In the genomic region with DNA sequence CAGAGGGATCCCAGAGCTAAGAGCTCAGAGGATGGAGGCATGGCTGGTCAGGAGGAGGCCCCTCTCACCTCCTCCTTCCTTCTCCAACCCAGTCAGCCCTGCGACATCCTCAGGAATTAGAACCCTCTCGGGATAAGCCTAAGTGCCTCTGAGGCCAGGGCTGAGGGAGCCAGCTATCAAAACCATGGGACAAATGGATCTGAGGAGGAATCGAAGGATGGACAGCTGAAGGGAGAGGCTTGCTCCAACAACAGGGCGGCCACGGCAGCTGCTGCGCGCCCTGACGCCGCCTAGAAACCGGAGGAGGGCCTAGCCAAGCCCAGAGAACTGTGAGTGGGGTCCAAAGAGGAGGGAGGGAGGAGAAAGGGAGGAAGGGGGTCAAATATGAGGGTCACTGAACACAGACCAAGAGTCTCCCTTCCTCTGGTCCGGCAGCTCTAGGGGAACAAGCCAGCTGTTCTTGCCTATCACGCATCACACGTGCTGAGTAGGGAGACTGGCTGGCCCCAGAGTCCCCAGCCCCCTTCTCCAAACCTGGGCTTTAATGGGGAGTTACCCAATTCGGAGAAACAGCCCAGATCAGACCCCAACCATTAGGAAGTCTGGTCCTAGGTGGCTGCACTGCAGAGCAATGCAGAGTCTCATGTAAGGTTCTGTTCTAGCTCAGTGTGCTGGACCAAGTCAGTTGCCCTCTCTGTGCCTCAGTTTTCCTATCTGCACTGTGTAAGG, we compare ENCODE assay signal across 3 cellular contexts.
TF ChIP-seq lines count a peak whose summit lies in the region.

No MANE protein-coding gene starts in this region.

TF ChIP-seq in SK-N-SH treated with all-trans-retinoic acid at 6 μM for 48 hours, 23 proteins besides CTCF, POLR2A, EP300 and RAD21 (continues in another document):
- TF ChIP-seq TOX (CRISPR knock-in tag; IDR thresholded peaks at IDR 0.05; ENCODE audit: borderline replicate concordance) (no peak), ZNF565 (CRISPR knock-in tag; conservative IDR thresholded peaks at IDR 0.05; ENCODE audit: low read depth) (no peak), GLIS3 (CRISPR knock-in tag; IDR thresholded peaks at IDR 0.05) (no peak), SNAI2 (CRISPR knock-in tag; IDR thresholded peaks at IDR 0.05) (no peak), OSR1 (CRISPR knock-in tag; IDR thresholded peaks at IDR 0.05) (no peak), ZNF8 (CRISPR knock-in tag; IDR thresholded peaks at IDR 0.05) (no peak), ZC3H10 (CRISPR knock-in tag; IDR thresholded peaks at IDR 0.05) (no peak), ARNTL (CRISPR knock-in tag; IDR thresholded peaks at IDR 0.05; ENCODE audit: borderline replicate concordance, low read depth) (no peak), TCF4 (CRISPR knock-in tag; IDR thresholded peaks at IDR 0.05; ENCODE audit: borderline replicate concordance) (no peak), RARB (CRISPR knock-in tag; IDR thresholded peaks at IDR 0.05) (no peak)
- TF ChIP-seq, protein P1, sequence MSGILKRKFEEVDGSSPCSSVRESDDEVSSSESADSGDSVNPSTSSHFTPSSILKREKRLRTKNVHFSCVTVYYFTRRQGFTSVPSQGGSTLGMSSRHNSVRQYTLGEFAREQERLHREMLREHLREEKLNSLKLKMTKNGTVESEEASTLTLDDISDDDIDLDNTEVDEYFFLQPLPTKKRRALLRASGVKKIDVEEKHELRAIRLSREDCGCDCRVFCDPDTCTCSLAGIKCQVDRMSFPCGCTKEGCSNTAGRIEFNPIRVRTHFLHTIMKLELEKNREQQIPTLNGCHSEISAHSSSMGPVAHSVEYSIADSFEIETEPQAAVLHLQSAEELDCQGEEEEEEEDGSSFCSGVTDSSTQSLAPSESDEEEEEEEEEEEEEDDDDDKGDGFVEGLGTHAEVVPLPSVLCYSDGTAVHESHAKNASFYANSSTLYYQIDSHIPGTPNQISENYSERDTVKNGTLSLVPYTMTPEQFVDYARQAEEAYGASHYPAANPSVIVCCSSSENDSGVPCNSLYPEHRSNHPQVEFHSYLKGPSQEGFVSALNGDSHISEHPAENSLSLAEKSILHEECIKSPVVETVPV (CRISPR knock-in tag; IDR thresholded peaks at IDR 0.05) = no peak
- TF ChIP-seq, protein P2, sequence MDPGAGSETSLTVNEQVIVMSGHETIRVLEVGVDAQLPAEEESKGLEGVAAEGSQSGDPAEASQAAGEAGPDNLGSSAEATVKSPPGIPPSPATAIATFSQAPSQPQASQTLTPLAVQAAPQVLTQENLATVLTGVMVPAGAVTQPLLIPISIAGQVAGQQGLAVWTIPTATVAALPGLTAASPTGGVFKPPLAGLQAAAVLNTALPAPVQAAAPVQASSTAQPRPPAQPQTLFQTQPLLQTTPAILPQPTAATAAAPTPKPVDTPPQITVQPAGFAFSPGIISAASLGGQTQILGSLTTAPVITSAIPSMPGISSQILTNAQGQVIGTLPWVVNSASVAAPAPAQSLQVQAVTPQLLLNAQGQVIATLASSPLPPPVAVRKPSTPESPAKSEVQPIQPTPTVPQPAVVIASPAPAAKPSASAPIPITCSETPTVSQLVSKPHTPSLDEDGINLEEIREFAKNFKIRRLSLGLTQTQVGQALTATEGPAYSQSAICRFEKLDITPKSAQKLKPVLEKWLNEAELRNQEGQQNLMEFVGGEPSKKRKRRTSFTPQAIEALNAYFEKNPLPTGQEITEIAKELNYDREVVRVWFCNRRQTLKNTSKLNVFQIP (CRISPR knock-in tag; IDR thresholded peaks at IDR 0.05; ENCODE audit: borderline replicate concordance, low read depth) = no peak
- TF ChIP-seq, protein P3, sequence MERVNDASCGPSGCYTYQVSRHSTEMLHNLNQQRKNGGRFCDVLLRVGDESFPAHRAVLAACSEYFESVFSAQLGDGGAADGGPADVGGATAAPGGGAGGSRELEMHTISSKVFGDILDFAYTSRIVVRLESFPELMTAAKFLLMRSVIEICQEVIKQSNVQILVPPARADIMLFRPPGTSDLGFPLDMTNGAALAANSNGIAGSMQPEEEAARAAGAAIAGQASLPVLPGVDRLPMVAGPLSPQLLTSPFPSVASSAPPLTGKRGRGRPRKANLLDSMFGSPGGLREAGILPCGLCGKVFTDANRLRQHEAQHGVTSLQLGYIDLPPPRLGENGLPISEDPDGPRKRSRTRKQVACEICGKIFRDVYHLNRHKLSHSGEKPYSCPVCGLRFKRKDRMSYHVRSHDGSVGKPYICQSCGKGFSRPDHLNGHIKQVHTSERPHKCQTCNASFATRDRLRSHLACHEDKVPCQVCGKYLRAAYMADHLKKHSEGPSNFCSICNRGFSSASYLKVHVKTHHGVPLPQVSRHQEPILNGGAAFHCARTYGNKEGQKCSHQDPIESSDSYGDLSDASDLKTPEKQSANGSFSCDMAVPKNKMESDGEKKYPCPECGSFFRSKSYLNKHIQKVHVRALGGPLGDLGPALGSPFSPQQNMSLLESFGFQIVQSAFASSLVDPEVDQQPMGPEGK (CRISPR knock-in tag; IDR thresholded peaks at IDR 0.05; ENCODE audit: borderline replicate concordance) = no peak

TF ChIP-seq in SK-N-SH, 30 proteins besides CTCF, POLR2A, EP300 and RAD21 (continues in another document):
- TF ChIP-seq ELF1 (IDR thresholded peaks at IDR 0.05) = no peak
- TF ChIP-seq, protein P4, sequence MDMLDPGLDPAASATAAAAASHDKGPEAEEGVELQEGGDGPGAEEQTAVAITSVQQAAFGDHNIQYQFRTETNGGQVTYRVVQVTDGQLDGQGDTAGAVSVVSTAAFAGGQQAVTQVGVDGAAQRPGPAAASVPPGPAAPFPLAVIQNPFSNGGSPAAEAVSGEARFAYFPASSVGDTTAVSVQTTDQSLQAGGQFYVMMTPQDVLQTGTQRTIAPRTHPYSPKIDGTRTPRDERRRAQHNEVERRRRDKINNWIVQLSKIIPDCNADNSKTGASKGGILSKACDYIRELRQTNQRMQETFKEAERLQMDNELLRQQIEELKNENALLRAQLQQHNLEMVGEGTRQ (IDR thresholded peaks at IDR 0.05; ENCODE audit: borderline replicate concordance, low read depth, low read length) = no peak
- TF ChIP-seq SMC3 (IDR thresholded peaks at IDR 0.05; ENCODE audit: low read depth, low read length) = no peak
- TF ChIP-seq, protein P5, sequence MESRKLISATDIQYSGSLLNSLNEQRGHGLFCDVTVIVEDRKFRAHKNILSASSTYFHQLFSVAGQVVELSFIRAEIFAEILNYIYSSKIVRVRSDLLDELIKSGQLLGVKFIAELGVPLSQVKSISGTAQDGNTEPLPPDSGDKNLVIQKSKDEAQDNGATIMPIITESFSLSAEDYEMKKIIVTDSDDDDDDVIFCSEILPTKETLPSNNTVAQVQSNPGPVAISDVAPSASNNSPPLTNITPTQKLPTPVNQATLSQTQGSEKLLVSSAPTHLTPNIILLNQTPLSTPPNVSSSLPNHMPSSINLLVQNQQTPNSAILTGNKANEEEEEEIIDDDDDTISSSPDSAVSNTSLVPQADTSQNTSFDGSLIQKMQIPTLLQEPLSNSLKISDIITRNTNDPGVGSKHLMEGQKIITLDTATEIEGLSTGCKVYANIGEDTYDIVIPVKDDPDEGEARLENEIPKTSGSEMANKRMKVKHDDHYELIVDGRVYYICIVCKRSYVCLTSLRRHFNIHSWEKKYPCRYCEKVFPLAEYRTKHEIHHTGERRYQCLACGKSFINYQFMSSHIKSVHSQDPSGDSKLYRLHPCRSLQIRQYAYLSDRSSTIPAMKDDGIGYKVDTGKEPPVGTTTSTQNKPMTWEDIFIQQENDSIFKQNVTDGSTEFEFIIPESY (IDR thresholded peaks at IDR 0.05; ENCODE audit: borderline replicate concordance, low read depth) = no peak
- no peak for TF ChIP-seq RFX5 (IDR thresholded peaks at IDR 0.05; ENCODE audit: low read length)
- TF ChIP-seq RCOR1 (IDR thresholded peaks at IDR 0.05; ENCODE audit: low read length) = no peak
- TF ChIP-seq, protein P6, sequence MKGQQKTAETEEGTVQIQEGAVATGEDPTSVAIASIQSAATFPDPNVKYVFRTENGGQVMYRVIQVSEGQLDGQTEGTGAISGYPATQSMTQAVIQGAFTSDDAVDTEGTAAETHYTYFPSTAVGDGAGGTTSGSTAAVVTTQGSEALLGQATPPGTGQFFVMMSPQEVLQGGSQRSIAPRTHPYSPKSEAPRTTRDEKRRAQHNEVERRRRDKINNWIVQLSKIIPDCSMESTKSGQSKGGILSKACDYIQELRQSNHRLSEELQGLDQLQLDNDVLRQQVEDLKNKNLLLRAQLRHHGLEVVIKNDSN (IDR thresholded peaks at IDR 0.05; ENCODE audit: borderline replicate concordance, low read depth) = no peak
- TF ChIP-seq MEF2A (IDR thresholded peaks at IDR 0.05; ENCODE audit: borderline replicate concordance, low read depth) = no peak
- TF ChIP-seq JUND (IDR thresholded peaks at IDR 0.05) = no peak
- TF ChIP-seq, protein P7, sequence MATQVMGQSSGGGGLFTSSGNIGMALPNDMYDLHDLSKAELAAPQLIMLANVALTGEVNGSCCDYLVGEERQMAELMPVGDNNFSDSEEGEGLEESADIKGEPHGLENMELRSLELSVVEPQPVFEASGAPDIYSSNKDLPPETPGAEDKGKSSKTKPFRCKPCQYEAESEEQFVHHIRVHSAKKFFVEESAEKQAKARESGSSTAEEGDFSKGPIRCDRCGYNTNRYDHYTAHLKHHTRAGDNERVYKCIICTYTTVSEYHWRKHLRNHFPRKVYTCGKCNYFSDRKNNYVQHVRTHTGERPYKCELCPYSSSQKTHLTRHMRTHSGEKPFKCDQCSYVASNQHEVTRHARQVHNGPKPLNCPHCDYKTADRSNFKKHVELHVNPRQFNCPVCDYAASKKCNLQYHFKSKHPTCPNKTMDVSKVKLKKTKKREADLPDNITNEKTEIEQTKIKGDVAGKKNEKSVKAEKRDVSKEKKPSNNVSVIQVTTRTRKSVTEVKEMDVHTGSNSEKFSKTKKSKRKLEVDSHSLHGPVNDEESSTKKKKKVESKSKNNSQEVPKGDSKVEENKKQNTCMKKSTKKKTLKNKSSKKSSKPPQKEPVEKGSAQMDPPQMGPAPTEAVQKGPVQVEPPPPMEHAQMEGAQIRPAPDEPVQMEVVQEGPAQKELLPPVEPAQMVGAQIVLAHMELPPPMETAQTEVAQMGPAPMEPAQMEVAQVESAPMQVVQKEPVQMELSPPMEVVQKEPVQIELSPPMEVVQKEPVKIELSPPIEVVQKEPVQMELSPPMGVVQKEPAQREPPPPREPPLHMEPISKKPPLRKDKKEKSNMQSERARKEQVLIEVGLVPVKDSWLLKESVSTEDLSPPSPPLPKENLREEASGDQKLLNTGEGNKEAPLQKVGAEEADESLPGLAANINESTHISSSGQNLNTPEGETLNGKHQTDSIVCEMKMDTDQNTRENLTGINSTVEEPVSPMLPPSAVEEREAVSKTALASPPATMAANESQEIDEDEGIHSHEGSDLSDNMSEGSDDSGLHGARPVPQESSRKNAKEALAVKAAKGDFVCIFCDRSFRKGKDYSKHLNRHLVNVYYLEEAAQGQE (IDR thresholded peaks at IDR 0.05; ENCODE audit: low read depth, low read length) = no peak
- TF ChIP-seq RXRA (IDR thresholded peaks at IDR 0.05; ENCODE audit: borderline replicate concordance, low read depth) = no peak

TF ChIP-seq in H1, 55 proteins besides CTCF, POLR2A, EP300 and RAD21:
- TF ChIP-seq EZH2 (IDR thresholded peaks at IDR 0.05; ENCODE audit: low read depth, low read length, severe bottlenecking) = peak; percentile 85
- no peak for TF ChIP-seq HDAC2 (IDR thresholded peaks at IDR 0.05; ENCODE audit: borderline replicate concordance in 1 of 2, low read depth in 2 of 2, low read length in 2 of 2)
- no peak for TF ChIP-seq SP2 (IDR thresholded peaks at IDR 0.05; ENCODE audit: low read length)
- TF ChIP-seq, protein P8, sequence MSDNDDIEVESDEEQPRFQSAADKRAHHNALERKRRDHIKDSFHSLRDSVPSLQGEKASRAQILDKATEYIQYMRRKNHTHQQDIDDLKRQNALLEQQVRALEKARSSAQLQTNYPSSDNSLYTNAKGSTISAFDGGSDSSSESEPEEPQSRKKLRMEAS (IDR thresholded peaks at IDR 0.05) = no peak
- peak; percentile 89 for TF ChIP-seq SUZ12 (IDR thresholded peaks at IDR 0.05; ENCODE audit: low read length)
- no peak for TF ChIP-seq KDM4A (IDR thresholded peaks at IDR 0.05; ENCODE audit: low read depth, low read length, severe bottlenecking)
- TF ChIP-seq RNF2 (IDR thresholded peaks at IDR 0.05; ENCODE audit: borderline replicate concordance, low read depth, low read length, missing control alignments, poor library complexity, severe bottlenecking) = peak; percentile 53
- no peak for TF ChIP-seq RBBP5 (IDR thresholded peaks at IDR 0.05; ENCODE audit: borderline replicate concordance, low read depth, low read length)
